21 cellular contexts compared by ENCODE assay signal in the genomic region with DNA sequence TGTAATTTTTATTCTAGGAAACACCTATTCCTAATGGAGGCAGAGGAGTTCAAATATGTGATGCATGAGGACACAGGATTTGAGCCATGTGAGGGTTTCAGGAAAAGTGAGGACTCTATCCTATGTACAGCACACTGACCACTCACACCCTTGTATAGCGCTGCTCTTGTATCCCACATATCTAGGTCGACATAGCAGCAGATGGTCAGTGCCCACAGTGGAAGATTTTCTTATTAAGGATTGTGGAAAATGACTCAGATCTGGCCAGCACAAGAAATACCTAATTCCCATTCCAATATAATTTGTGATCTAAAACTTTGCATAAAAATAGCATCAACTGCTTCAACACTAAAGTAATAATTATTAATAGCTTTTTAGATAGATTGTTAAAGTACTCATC.
"Had no signal": no experiment of that assay in that cellular context is flagged by ENCODE, and none has a peak within 500 bp of the region (broad histone marks: within the 10 kb centered on the region; RNA-seq: fewer than 3 reads in every experiment).

No MANE protein-coding gene starts in this region.

- H3K9me2 ChIP-seq: SK-N-SH had no signal

- H3K27me3 ChIP-seq: body of pancreas, cardiac muscle cell, heart right ventricle, sigmoid colon, spleen, upper lobe of left lung had no signal

- H3K9me3 ChIP-seq: body of pancreas, heart right ventricle, sigmoid colon, SK-N-SH, spleen, upper lobe of left lung had no signal

- DNase-seq: activated CD4-positive, alpha-beta T cell treated with anti-CD3 and anti-CD28 coated beads for 1 hour; activated CD4-positive, alpha-beta T cell treated with anti-CD3 and anti-CD28 coated beads, Interleukin-2, amount 50 U/mL, for 4 hours; activated CD8-positive, alpha-beta memory T cell treated with anti-CD3 and anti-CD28 coated beads, Interleukin-2, amount 50 U/mL, for 48 hours; activated naive CD4-positive, alpha-beta T cell treated with Interleukin-2 at 50 U/mL for 16 hours; activated naive CD8-positive, alpha-beta T cell treated with anti-CD3 and anti-CD28 coated beads, Interleukin-2, amount 10 ng/mL, durations not matched to agents 7 days and 5 days; activated T-cell treated with anti-CD3 and anti-CD28 coated beads, Interleukin-2, amount 50 U/mL, for 4 hours; amygdala; body of pancreas; dermis blood vessel endothelial cell; effector CD8-positive, alpha-beta T cell; heart right ventricle; naive thymus-derived CD4-positive, alpha-beta T cell; sigmoid colon; SK-N-SH; spleen; stimulated activated CD4-positive, alpha-beta T cell treated with anti-CD3 and anti-CD28 coated beads, Interleukin-4, amount 100 ng/mL, for 1 hour; stimulated activated naive CD4-positive, alpha-beta T cell treated with Interleukin-2 at 50 U/mL for 16 hours; upper lobe of left lung had no signal

- H3K4me1 ChIP-seq: body of pancreas, sigmoid colon, spleen, upper lobe of left lung had no signal

- H3K27ac ChIP-seq: body of pancreas, cardiac muscle cell, heart right ventricle, sigmoid colon, spleen, upper lobe of left lung, VCaP had no signal

- H3K4me2 ChIP-seq: SK-N-SH had no signal

- H3K36me3 ChIP-seq: cardiac muscle cell, heart right ventricle, sigmoid colon, spleen, upper lobe of left lung had no signal

- H3K4me3 ChIP-seq: body of pancreas, cardiac muscle cell, heart right ventricle, lung, sigmoid colon, spleen, upper lobe of left lung had no signal

- H3K9ac ChIP-seq: SK-N-SH had no signal
